Comparison of ENCODE assay signal across 27 cellular contexts in genomic region chr20:53186630-53187029, GRCh38.
DNase-seq lines count a peak whose midpoint lies in the region; ATAC-seq and TF ChIP-seq lines count a peak whose summit lies in the region.
"Had no signal": no experiment of that assay in that cellular context is flagged by ENCODE, and none has a peak within 500 bp of the region (broad histone marks: within the 10 kb centered on the region; RNA-seq: fewer than 3 reads in every experiment).

No MANE protein-coding gene starts in this region.

- peak; percentile 13 for DNase-seq in activated CD8-positive, alpha-beta T cell treated with anti-CD3 and anti-CD28 coated beads for 36 hours
- no peak for DNase-seq in activated CD8-positive, alpha-beta T cell treated with anti-CD3 and anti-CD28 coated beads, Interleukin-2, amount 10 ng/mL, durations not matched to agents 7 days and 5 days
- DNase-seq in OCI-LY7 (ENCODE audit: low spot score) (no peak), iPS-NIHi7 (ENCODE audit: extremely low spot score) (peak; percentile 28), brain microvascular endothelial cell (no peak)
- no peak for DNase-seq in activated naive CD4-positive, alpha-beta T cell treated with anti-CD3 and anti-CD28 coated beads, Interleukin-2, amount 50 U/mL, for 16 hours
- no peak for DNase-seq in activated T-cell treated with anti-CD3 and anti-CD28 coated beads, Interleukin-2, amount 50 U/mL, for 1 hour
- DNase-seq in stimulated activated CD4-positive, alpha-beta T cell treated with anti-CD3 and anti-CD28 coated beads, Interleukin-4, amount 100 ng/mL, for 1 hour: no peak
- DNase-seq: activated CD4-positive, alpha-beta T cell treated with anti-CD3 and anti-CD28 coated beads for 48 hours; activated effector memory CD4-positive, alpha-beta T cell treated with anti-CD3 and anti-CD28 coated beads, Interleukin-2, amount 50 U/mL, for 16 hours; activated naive CD8-positive, alpha-beta T cell treated with anti-CD3 and anti-CD28 coated beads for 36 hours; activated T-cell treated with anti-CD3 and anti-CD28 coated beads, Interleukin-2, amount 50 U/mL, for 24 hours; anterior cingulate cortex; CD4-positive, alpha-beta memory T cell; gastrocnemius medialis; immature natural killer cell; left colon; NCI-H1694; NCI-H510A treated with DMSO at 0.1 percent for 48 hours; NK-92 treated with Interleukin-12 subunit alpha and Interleukin-12 subunit beta, amount 100 ng/mL, for 24 hours; retina; stimulated activated naive B cell treated with anti-CD40 and anti-IgM and Interleukin-4, amounts not matched to agents 10 μg/mL and 1 μg/mL and 100 μg/mL, for 72 hours; substantia nigra; upper lobe of left lung; WERI-Rb-1 had no signal

- no peaks in the 10 kb centered on the region for H4K20me1 ChIP-seq in OCI-LY7 (ENCODE audit: insufficient read depth, low read length)

- in situ Hi-C loops in brain microvascular endothelial cell (cut with HindIII; ENCODE audit: low pct_ligation_motif_present, low sequenced_read_pairs): no loop called here

- no peaks in the 10 kb centered on the region for H3K79me2 ChIP-seq in OCI-LY7 (ENCODE audit: insufficient read depth, low read depth, low read length)
- H3K79me2 ChIP-seq: parathyroid adenoma had no signal

- no peaks in the 10 kb centered on the region for H3K36me3 ChIP-seq in OCI-LY7 (ENCODE audit: insufficient read depth, low read length)
- H3K36me3 ChIP-seq in brain microvascular endothelial cell (replicated peaks): no peaks in the 10 kb centered on the region
- H3K36me3 ChIP-seq: gastrocnemius medialis, upper lobe of left lung, WERI-Rb-1 had no signal

- TF ChIP-seq CTCF in activated CD8-positive, alpha-beta T cell treated with anti-CD3 and anti-CD28 coated beads for 36 hours (IDR thresholded peaks at IDR 0.05): no peak
- TF ChIP-seq CTCF in OCI-LY7 (conservative IDR thresholded peaks at IDR 0.05; ENCODE audit: low read length): peak; percentile 65
- TF ChIP-seq CTCF in brain microvascular endothelial cell (IDR thresholded peaks at IDR 0.05; ENCODE audit: low read depth, low read length, missing control alignments): no peak

- H3K36me3 Mint-ChIP-seq in activated CD8-positive, alpha-beta T cell treated with anti-CD3 and anti-CD28 coated beads for 36 hours (ENCODE audit: low read depth): no peaks in the 10 kb centered on the region
- H3K36me3 Mint-ChIP-seq in activated CD8-positive, alpha-beta T cell treated with anti-CD3 and anti-CD28 coated beads, Interleukin-2, amount 10 ng/mL, durations not matched to agents 7 days and 5 days (ENCODE audit: low read depth): no peaks in the 10 kb centered on the region
- H3K36me3 Mint-ChIP-seq: activated naive CD8-positive, alpha-beta T cell treated with anti-CD3 and anti-CD28 coated beads for 36 hours; CD4-positive, alpha-beta memory T cell; immature natural killer cell; stimulated activated naive B cell treated with anti-CD40 and anti-IgM and Interleukin-4, amounts not matched to agents 10 μg/mL and 1 μg/mL and 100 μg/mL, for 72 hours had no signal

- POLR2A ChIA-PET in activated CD8-positive, alpha-beta T cell treated with anti-CD3 and anti-CD28 coated beads for 36 hours (lab: Charles Lee): no interaction called here
- POLR2A ChIA-PET in activated CD8-positive, alpha-beta T cell treated with anti-CD3 and anti-CD28 coated beads, Interleukin-2, amount 10 ng/mL, durations not matched to agents 7 days and 5 days (lab: Charles Lee): interaction anchor here (0.6 kb wide), 1 partner anchor 137 kb away, joined by 3 read pairs; no protein-coding TSS in a partner anchor
- POLR2A ChIA-PET in OCI-LY7 (lab: Charles Lee): interaction anchor here (1.2 kb wide), 1 partner anchor 26 kb away, joined by 3 read pairs; no protein-coding TSS in a partner anchor

- no peak for ATAC-seq in activated CD8-positive, alpha-beta T cell treated with anti-CD3 and anti-CD28 coated beads for 36 hours
- ATAC-seq in activated CD8-positive, alpha-beta T cell treated with anti-CD3 and anti-CD28 coated beads, Interleukin-2, amount 10 ng/mL, durations not matched to agents 7 days and 5 days: no peak
- ATAC-seq: gastrocnemius medialis; left colon; stimulated activated naive B cell treated with anti-CD40 and anti-IgM and Interleukin-4, amounts not matched to agents 10 μg/mL and 1 μg/mL and 100 μg/mL, for 72 hours had no signal

- intact Hi-C loops in activated CD8-positive, alpha-beta T cell treated with anti-CD3 and anti-CD28 coated beads for 36 hours (cut with micrococcal nuclease): no loop called here
- intact Hi-C loops in OCI-LY7 (cut with micrococcal nuclease; ENCODE audit: unreplicated experiment): no loop called here

- no peaks in the 10 kb centered on the region for H3K9me2 ChIP-seq in OCI-LY7 (ENCODE audit: insufficient read depth, low read length)

- H3K27me3 ChIP-seq in brain microvascular endothelial cell (replicated peaks): no peaks in the 10 kb centered on the region
- H3K27me3 ChIP-seq: gastrocnemius medialis, upper lobe of left lung had no signal

- no peak overlapping the region for H3K4me3 ChIP-seq in OCI-LY7 (ENCODE audit: low read depth, low read length, poor library complexity, severe bottlenecking)
- no peak overlapping the region for H3K4me3 ChIP-seq in brain microvascular endothelial cell (ENCODE audit: low read depth, low read length)
- H3K4me3 ChIP-seq: gastrocnemius medialis, skin epidermis, upper lobe of left lung had no signal

- H3K4me1 Mint-ChIP-seq in activated CD8-positive, alpha-beta T cell treated with anti-CD3 and anti-CD28 coated beads for 36 hours (ENCODE audit: low read depth): no peaks in the 10 kb centered on the region
- H3K4me1 Mint-ChIP-seq in activated CD8-positive, alpha-beta T cell treated with anti-CD3 and anti-CD28 coated beads, Interleukin-2, amount 10 ng/mL, durations not matched to agents 7 days and 5 days (ENCODE audit: low read depth): peaks cover 8% of the 10 kb centered on the region
- H3K4me1 Mint-ChIP-seq: immature natural killer cell; stimulated activated naive B cell treated with anti-CD40 and anti-IgM and Interleukin-4, amounts not matched to agents 10 μg/mL and 1 μg/mL and 100 μg/mL, for 72 hours had no signal

- H3K4me1 ChIP-seq in OCI-LY7 (ENCODE audit: insufficient read depth, low read length, poor library complexity, severe bottlenecking): peaks cover 11% of the 10 kb centered on the region
- H3K4me1 ChIP-seq: gastrocnemius medialis, parathyroid adenoma, upper lobe of left lung had no signal

- peaks cover 8% of the 10 kb centered on the region for H3K27me3 Mint-ChIP-seq in activated CD8-positive, alpha-beta T cell treated with anti-CD3 and anti-CD28 coated beads for 36 hours
- peaks cover 4% of the 10 kb centered on the region for H3K27me3 Mint-ChIP-seq in activated CD8-positive, alpha-beta T cell treated with anti-CD3 and anti-CD28 coated beads, Interleukin-2, amount 10 ng/mL, durations not matched to agents 7 days and 5 days (ENCODE audit: low read depth)
- H3K27me3 Mint-ChIP-seq: activated naive CD8-positive, alpha-beta T cell treated with anti-CD3 and anti-CD28 coated beads for 36 hours had no signal

- no TSS peak for BruUV-seq in OCI-LY7 (replicated peaks; lab: Mats Ljungman, UMichigan)

- H3K27ac Mint-ChIP-seq in activated CD8-positive, alpha-beta T cell treated with anti-CD3 and anti-CD28 coated beads for 36 hours: no peak overlapping the region
- H3K27ac Mint-ChIP-seq in activated CD8-positive, alpha-beta T cell treated with anti-CD3 and anti-CD28 coated beads, Interleukin-2, amount 10 ng/mL, durations not matched to agents 7 days and 5 days: no peak overlapping the region
- H3K27ac Mint-ChIP-seq: activated naive CD8-positive, alpha-beta T cell treated with anti-CD3 and anti-CD28 coated beads for 36 hours; activated T-cell treated with anti-CD3 and anti-CD28 coated beads, Interleukin-2, amount 50 U/mL, for 24 hours; CD4-positive, alpha-beta memory T cell; immature natural killer cell; stimulated activated naive B cell treated with anti-CD40 and anti-IgM and Interleukin-4, amounts not matched to agents 10 μg/mL and 1 μg/mL and 100 μg/mL, for 72 hours had no signal

- no peak overlapping the region for H3K4me3 Mint-ChIP-seq in activated CD8-positive, alpha-beta T cell treated with anti-CD3 and anti-CD28 coated beads for 36 hours
- H3K4me3 Mint-ChIP-seq in activated CD8-positive, alpha-beta T cell treated with anti-CD3 and anti-CD28 coated beads, Interleukin-2, amount 10 ng/mL, durations not matched to agents 7 days and 5 days: no peak overlapping the region
- H3K4me3 Mint-ChIP-seq: activated naive CD8-positive, alpha-beta T cell treated with anti-CD3 and anti-CD28 coated beads for 36 hours; activated T-cell treated with anti-CD3 and anti-CD28 coated beads, Interleukin-2, amount 50 U/mL, for 24 hours; CD4-positive, alpha-beta memory T cell; immature natural killer cell; stimulated activated naive B cell treated with anti-CD40 and anti-IgM and Interleukin-4, amounts not matched to agents 10 μg/mL and 1 μg/mL and 100 μg/mL, for 72 hours had no signal

- H3K9me3 ChIP-seq in OCI-LY7 (ENCODE audit: low read length): no peaks in the 10 kb centered on the region
- H3K9me3 ChIP-seq: gastrocnemius medialis, upper lobe of left lung had no signal

- no peak overlapping the region for H3K27ac ChIP-seq in OCI-LY7 (ENCODE audit: low read depth, low read length, poor library complexity, severe bottlenecking)
- H3K27ac ChIP-seq in brain microvascular endothelial cell: no peak overlapping the region
- H3K27ac ChIP-seq: gastrocnemius medialis, parathyroid adenoma, skin epidermis, upper lobe of left lung, WERI-Rb-1 had no signal

- no peak overlapping the region for H3K4me2 ChIP-seq in OCI-LY7 (ENCODE audit: low read length)

- CTCF ChIA-PET in activated CD8-positive, alpha-beta T cell treated with anti-CD3 and anti-CD28 coated beads for 36 hours (lab: Charles Lee): interaction anchor here (1.5 to 2.5 kb wide), 2 partner anchors 11 to 49 kb away, joined by 3 to 7 read pairs; no protein-coding TSS in a partner anchor
- CTCF ChIA-PET in activated CD8-positive, alpha-beta T cell treated with anti-CD3 and anti-CD28 coated beads, Interleukin-2, amount 10 ng/mL, durations not matched to agents 7 days and 5 days (lab: Charles Lee): interaction anchor here (0.6 to 1.0 kb wide), 2 partner anchors 22 to 254 kb away, joined by 3 to 5 read pairs; no protein-coding TSS in a partner anchor
- CTCF ChIA-PET in OCI-LY7 (lab: Charles Lee; ENCODE audit: unreplicated experiment): no interaction called here

- H3K9me3 Mint-ChIP-seq in activated CD8-positive, alpha-beta T cell treated with anti-CD3 and anti-CD28 coated beads for 36 hours: no peaks in the 10 kb centered on the region
- H3K9me3 Mint-ChIP-seq in activated CD8-positive, alpha-beta T cell treated with anti-CD3 and anti-CD28 coated beads, Interleukin-2, amount 10 ng/mL, durations not matched to agents 7 days and 5 days (ENCODE audit: insufficient read depth): no peaks in the 10 kb centered on the region
- H3K9me3 Mint-ChIP-seq: activated naive CD8-positive, alpha-beta T cell treated with anti-CD3 and anti-CD28 coated beads for 36 hours; activated T-cell treated with anti-CD3 and anti-CD28 coated beads, Interleukin-2, amount 50 U/mL, for 24 hours; CD4-positive, alpha-beta memory T cell; immature natural killer cell; stimulated activated naive B cell treated with anti-CD40 and anti-IgM and Interleukin-4, amounts not matched to agents 10 μg/mL and 1 μg/mL and 100 μg/mL, for 72 hours had no signal

- no peak overlapping the region for H2AFZ ChIP-seq in OCI-LY7 (ENCODE audit: low read length)
- H2AFZ ChIP-seq: parathyroid adenoma had no signal

Comparison
In these comparisons a context has a peak if more than half of its experiments do, and no peak if none do; other contexts are left out.
1. DNase-seq: peak in activated CD8-positive, alpha-beta T cell treated with anti-CD3 and anti-CD28 coated beads for 36 hours (single experiment) and iPS-NIHi7 (single experiment); none in activated CD8-positive, alpha-beta T cell treated with anti-CD3 and anti-CD28 coated beads, Interleukin-2, amount 10 ng/mL, durations not matched to agents 7 days and 5 days (single experiment), OCI-LY7 (single experiment), activated naive CD4-positive, alpha-beta T cell treated with anti-CD3 and anti-CD28 coated beads, Interleukin-2, amount 50 U/mL, for 16 hours (single experiment), activated T-cell treated with anti-CD3 and anti-CD28 coated beads, Interleukin-2, amount 50 U/mL, for 1 hour (single experiment), stimulated activated CD4-positive, alpha-beta T cell treated with anti-CD3 and anti-CD28 coated beads, Interleukin-4, amount 100 ng/mL, for 1 hour (single experiment) and brain microvascular endothelial cell (single experiment).